Comparison of ENCODE assay signal across 11 cellular contexts in genomic region chr7:44286618-44287487, GRCh38. TPM values are rescaled to one million over a fixed set of nuclear protein-coding genes. Genes with fewer than 3 reads are reported as not detected.
A peak's percentile ranks its signal among the peaks of the same experiment; 100 is the strongest.
DNase-seq lines count a peak whose midpoint lies in the region; ATAC-seq and TF ChIP-seq lines count a peak whose summit lies in the region.
"Had no signal": no experiment of that assay in that cellular context is flagged by ENCODE, and none has a peak within 500 bp of the region (broad histone marks: within the 10 kb centered on the region; RNA-seq: fewer than 3 reads in every experiment).

No MANE protein-coding gene starts in this region.

- H3K36me3 ChIP-seq in RWPE2 (ENCODE audit: low read depth), result no peaks in the 10 kb centered on the region

- H3K9me3 ChIP-seq in RWPE2 (ENCODE audit: severe bottlenecking), result no peaks in the 10 kb centered on the region

- H3K36me3 Mint-ChIP-seq in CD14-positive monocyte (no peaks in the 10 kb centered on the region), progenitor cell of endocrine pancreas (ENCODE audit: insufficient read depth) (no peaks in the 10 kb centered on the region)
- H3K36me3 Mint-ChIP-seq: CD4-positive, CD25-positive, alpha-beta regulatory T cell had no signal

- H3K27ac Mint-ChIP-seq in CD14-positive monocyte, result no peak overlapping the region
- no peak overlapping the region for H3K27ac Mint-ChIP-seq in progenitor cell of endocrine pancreas

- no peaks in the 10 kb centered on the region for H3K4me1 ChIP-seq in RWPE2 (ENCODE audit: insufficient read depth, poor library complexity, severe bottlenecking)

- no peak for TF ChIP-seq CTCF in CD14-positive monocyte (IDR thresholded peaks at IDR 0.05)
- no peak for TF ChIP-seq CTCF in RWPE2 (IDR thresholded peaks at IDR 0.05; ENCODE audit: poor library complexity, severe bottlenecking)
- no peak for TF ChIP-seq CTCF in progenitor cell of endocrine pancreas (IDR thresholded peaks at IDR 0.05; ENCODE audit: unreplicated experiment)

- peaks cover 0 to 8% (median 7%) of the 10 kb centered on the region in 3 donors for H3K27me3 Mint-ChIP-seq in CD14-positive monocyte (ENCODE audit: low read depth in 3 of 3)
- H3K27me3 Mint-ChIP-seq in progenitor cell of endocrine pancreas, result peaks cover 18% of the 10 kb centered on the region

- DNase-seq in CD14-positive monocyte (ENCODE audit: low spot score), result peak; percentile 40
- DNase-seq in RWPE2 (ENCODE audit: low spot score), result peak; percentile 23
- peak; percentile 71 for DNase-seq in cardiac septum (ENCODE audit: low spot score)
- peak; percentile 8 for DNase-seq in progenitor cell of endocrine pancreas (ENCODE audit: low spot score, unreplicated experiment)
- no peak for DNase-seq in effector CD8-positive, alpha-beta T cell (lab: John Stamatoyannopoulos, UW)
- DNase-seq in putamen (ENCODE audit: low spot score), result no peak
- DNase-seq: activated CD4-positive, CD25-positive, alpha-beta regulatory T cell; CD4-positive, CD25-positive, alpha-beta regulatory T cell; midbrain had no signal

- peaks cover 2% of the 10 kb centered on the region for H3K4me1 Mint-ChIP-seq in CD14-positive monocyte
- H3K4me1 Mint-ChIP-seq in progenitor cell of endocrine pancreas (ENCODE audit: low read depth), result no peaks in the 10 kb centered on the region

- ATAC-seq in RWPE2 (ENCODE audit: low read depth), result no peak
- ATAC-seq in HG02938 (IDR thresholded peaks at IDR 0.05; ENCODE audit: unreplicated experiment), result no peak
- no peak for ATAC-seq in HG03025 (IDR thresholded peaks at IDR 0.05; ENCODE audit: low FRiP score, unreplicated experiment)

- H3K9me3 Mint-ChIP-seq in CD14-positive monocyte, result peaks cover 0 to 5% (median 0%) of the 10 kb centered on the region in 7 donors
- no peaks in the 10 kb centered on the region for H3K9me3 Mint-ChIP-seq in progenitor cell of endocrine pancreas (ENCODE audit: low read depth)
- H3K9me3 Mint-ChIP-seq: CD4-positive, CD25-positive, alpha-beta regulatory T cell had no signal

- no peak overlapping the region for H3K4me3 Mint-ChIP-seq in CD14-positive monocyte
- H3K4me3 Mint-ChIP-seq in progenitor cell of endocrine pancreas (ENCODE audit: low read depth), result no peak overlapping the region
- H3K4me3 Mint-ChIP-seq: CD4-positive, CD25-positive, alpha-beta regulatory T cell had no signal

- H3K27ac ChIP-seq in RWPE2 (ENCODE audit: poor library complexity, severe bottlenecking), result no peak overlapping the region

- intact Hi-C loops in CD14-positive monocyte (cut with micrococcal nuclease), result no loop called here
- intact Hi-C loops in cardiac septum (cut with DNase I), result no loop called here

- H3K27me3 ChIP-seq in RWPE2 (ENCODE audit: insufficient read depth, poor library complexity, severe bottlenecking), result no peaks in the 10 kb centered on the region

- H3K4me3 ChIP-seq in RWPE2 (ENCODE audit: severe bottlenecking), result no peak overlapping the region

RNA-seq across cellular contexts. Expression of gene CAMK2B, which starts 38.5 kb away (rescaled TPM):
- not detected for polyA plus RNA-seq in CD14-positive monocyte
- 149 TPM for total RNA-seq in cardiac septum
- total RNA-seq in progenitor cell of endocrine pancreas, result 9.3 and 12.2 TPM in 2 replicates
- total RNA-seq: CD4-positive, CD25-positive, alpha-beta regulatory T cell had no signal
- polyA plus RNA-seq: CD4-positive, CD25-positive, alpha-beta regulatory T cell had no signal

Comparison
In these comparisons a context has a peak if more than half of its experiments do, and no peak if none do; other contexts are left out.
1. DNase-seq: peak in CD14-positive monocyte (single experiment), RWPE2 (single experiment), cardiac septum (single experiment) and progenitor cell of endocrine pancreas (single experiment); none in effector CD8-positive, alpha-beta T cell (single experiment) and putamen (single experiment).
2. RNA of gene CAMK2B, which starts 38.5 kb away (total RNA-seq): 149 TPM in cardiac septum (single experiment); 9.3 to 12.2 TPM in progenitor cell of endocrine pancreas; every median in the first group is over 10 times any median in the second.